In the genomic region with DNA sequence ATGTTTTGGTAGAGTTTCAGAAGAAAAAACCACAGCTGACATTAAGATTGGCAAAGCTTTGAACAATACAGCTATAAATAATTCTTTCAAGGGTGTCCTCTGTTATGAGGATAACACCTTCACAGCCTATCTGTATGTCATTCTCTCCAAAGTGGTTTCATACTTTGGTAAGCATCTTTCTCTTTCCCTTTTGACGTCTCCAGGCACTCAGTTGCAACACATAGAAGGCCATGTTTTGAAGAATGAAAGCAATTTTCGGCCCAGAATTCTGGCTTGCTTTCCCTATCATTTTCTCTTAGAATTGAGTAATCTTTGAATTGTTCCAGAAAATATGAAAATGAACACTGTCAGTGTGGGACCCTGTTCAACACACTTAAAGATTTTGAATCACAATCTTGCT, we compare ENCODE assay signal across 10 cellular contexts.
DNase-seq lines count a peak whose midpoint lies in the region; ATAC-seq and TF ChIP-seq lines count a peak whose summit lies in the region.
"Had no signal": no experiment of that assay in that cellular context is flagged by ENCODE, and none has a peak within 500 bp of the region (broad histone marks: within the 10 kb centered on the region; RNA-seq: fewer than 3 reads in every experiment).

No MANE protein-coding gene starts in this region.

- H3K27me3 Mint-ChIP-seq in activated T-helper 2 cell treated with anti-CD3 and anti-CD28 coated beads, Interferon-gamma antibody, Interleukin-2, Interleukin-4, amounts not matched to agents 10 μg/mL and 5 μg/mL and 100 μg/mL, durations not matched to agents 14 hours and 24 hours and 36 hours (ENCODE audit: low read depth) = no peaks in the 10 kb centered on the region

- intact Hi-C loops in activated T-helper 2 cell treated with anti-CD3 and anti-CD28 coated beads, Interferon-gamma antibody, Interleukin-2, Interleukin-4, amounts not matched to agents 10 μg/mL and 5 μg/mL and 100 μg/mL, durations not matched to agents 14 hours and 24 hours and 36 hours (cut with micrococcal nuclease) = loop anchor here (2.0 to 5.0 kb wide), 5 partner anchors 20 to 700 kb away; no protein-coding TSS in a partner anchor

- no peaks in the 10 kb centered on the region for H3K36me3 ChIP-seq in osteoblast (ENCODE audit: insufficient read depth, low read length)

- peak; percentile 71 for ATAC-seq in GM19043 (IDR thresholded peaks at IDR 0.05; ENCODE audit: low read depth, unreplicated experiment)
- ATAC-seq in HG02763 (IDR thresholded peaks at IDR 0.05; ENCODE audit: unreplicated experiment) = peak; percentile 74
- no peak for ATAC-seq in HG03520 (IDR thresholded peaks at IDR 0.05; ENCODE audit: unreplicated experiment)
- ATAC-seq in HG03039 (IDR thresholded peaks at IDR 0.05; ENCODE audit: unreplicated experiment) = no peak
- ATAC-seq: SK-N-SH treated with all-trans-retinoic acid at 6 μM for 48 hours had no signal

- no peaks in the 10 kb centered on the region for H3K27me3 ChIP-seq in osteoblast (ENCODE audit: insufficient read depth, low read length)

- peak overlapping the region; percentile 49 for H3K27ac ChIP-seq in osteoblast (ENCODE audit: low read depth, low read length)

- H3K9me3 Mint-ChIP-seq in activated T-helper 2 cell treated with anti-CD3 and anti-CD28 coated beads, Interferon-gamma antibody, Interleukin-2, Interleukin-4, amounts not matched to agents 10 μg/mL and 5 μg/mL and 100 μg/mL, durations not matched to agents 14 hours and 24 hours and 36 hours = peaks cover 20% of the 10 kb centered on the region

- H3K4me3 ChIP-seq in osteoblast (ENCODE audit: insufficient read depth, low read length) = peak overlapping the region; percentile 42

- peaks cover 15% of the 10 kb centered on the region for H3K4me1 Mint-ChIP-seq in activated T-helper 2 cell treated with anti-CD3 and anti-CD28 coated beads, Interferon-gamma antibody, Interleukin-2, Interleukin-4, amounts not matched to agents 10 μg/mL and 5 μg/mL and 100 μg/mL, durations not matched to agents 14 hours and 24 hours and 36 hours (ENCODE audit: low read depth)

- DNase-seq in activated T-helper 2 cell treated with anti-CD3 and anti-CD28 coated beads, Interferon-gamma antibody, Interleukin-2, Interleukin-4, amounts not matched to agents 10 μg/mL and 5 μg/mL and 100 μg/mL, durations not matched to agents 14 hours and 24 hours and 36 hours (ENCODE audit: low spot score) = no peak
- DNase-seq in osteoblast (ENCODE audit: insufficient read length, low spot score, missing footprints) = peak; percentile 66
- no peak for DNase-seq in NCI-H82 (lab: John Stamatoyannopoulos, UW)
- no peak for DNase-seq in AML-193 (lab: John Stamatoyannopoulos, UW)
- DNase-seq: MV-4-11 had no signal

- H3K36me3 Mint-ChIP-seq in activated T-helper 2 cell treated with anti-CD3 and anti-CD28 coated beads, Interferon-gamma antibody, Interleukin-2, Interleukin-4, amounts not matched to agents 10 μg/mL and 5 μg/mL and 100 μg/mL, durations not matched to agents 14 hours and 24 hours and 36 hours (ENCODE audit: low read depth) = peaks cover 7% of the 10 kb centered on the region

- H3K4me1 ChIP-seq in osteoblast (ENCODE audit: insufficient read depth, low read length) = peaks cover 14% of the 10 kb centered on the region

- no peaks in the 10 kb centered on the region for H3K79me2 ChIP-seq in osteoblast (ENCODE audit: insufficient read depth, low read length)

- peak overlapping the region; percentile 92 for H2AFZ ChIP-seq in osteoblast (ENCODE audit: low read length)

- no peak overlapping the region for H3K4me3 Mint-ChIP-seq in activated T-helper 2 cell treated with anti-CD3 and anti-CD28 coated beads, Interferon-gamma antibody, Interleukin-2, Interleukin-4, amounts not matched to agents 10 μg/mL and 5 μg/mL and 100 μg/mL, durations not matched to agents 14 hours and 24 hours and 36 hours (ENCODE audit: low read depth)

- peak overlapping the region; percentile 83 for H3K27ac Mint-ChIP-seq in activated T-helper 2 cell treated with anti-CD3 and anti-CD28 coated beads, Interferon-gamma antibody, Interleukin-2, Interleukin-4, amounts not matched to agents 10 μg/mL and 5 μg/mL and 100 μg/mL, durations not matched to agents 14 hours and 24 hours and 36 hours

- peak overlapping the region; percentile 72 for H3K4me2 ChIP-seq in osteoblast (ENCODE audit: insufficient read depth, low read length)

- H4K20me1 ChIP-seq in osteoblast (ENCODE audit: insufficient read depth, low read length) = no peaks in the 10 kb centered on the region

- no peaks in the 10 kb centered on the region for H3K9me3 ChIP-seq in osteoblast (ENCODE audit: low read depth, low read length)

- TF ChIP-seq CTCF in osteoblast (IDR thresholded peaks at IDR 0.05; ENCODE audit: extremely low read depth, low read depth, low read length) = no peak

Comparison
In these comparisons a context has a peak if more than half of its experiments do, and no peak if none do; other contexts are left out.
1. ATAC-seq: peak in GM19043 (single experiment) and HG02763 (single experiment); none in HG03520 (single experiment) and HG03039 (single experiment).